Comparison of ENCODE assay signal across 1 cellular context in genomic region chr4:57303012-57303751, GRCh38.
TF ChIP-seq lines count a peak whose summit lies in the region.

No MANE protein-coding gene starts in this region.

TF ChIP-seq in Ishikawa, 13 proteins besides CTCF, POLR2A, EP300 and RAD21 (continued from another document):
- no peak for TF ChIP-seq REST (IDR thresholded peaks at IDR 0.05; ENCODE audit: low read depth)
- TF ChIP-seq TCF12 (IDR thresholded peaks at IDR 0.05; ENCODE audit: low read depth): no peak
- no peak for TF ChIP-seq CREB1 (IDR thresholded peaks at IDR 0.05; ENCODE audit: low read depth)
- no peak for TF ChIP-seq FOXM1 (IDR thresholded peaks at IDR 0.05; ENCODE audit: borderline replicate concordance, low read depth)
- no peak for TF ChIP-seq YY1 (IDR thresholded peaks at IDR 0.05; ENCODE audit: low read depth)
- no peak for TF ChIP-seq TAF1 (IDR thresholded peaks at IDR 0.05; ENCODE audit: low read depth)
